In genomic region chr10:117318909-117319308, GRCh38 we compare ENCODE assay signal across 11 cellular contexts. TPM values are rescaled to one million over a fixed set of nuclear protein-coding genes. Genes with fewer than 3 reads are reported as not detected.
DNase-seq lines count a peak whose midpoint lies in the region; ATAC-seq, FAIRE-seq and TF ChIP-seq lines count a peak whose summit lies in the region.
"Had no signal": no experiment of that assay in that cellular context is flagged by ENCODE, and none has a peak within 500 bp of the region (broad histone marks: within the 10 kb centered on the region; RNA-seq: fewer than 3 reads in every experiment).

No MANE protein-coding gene starts in this region.

- no peak overlapping the region for H3K4me3 ChIP-seq in SK-N-SH (ENCODE audit: low read depth in 2 of 2, low read length in 1 of 2)
- H3K4me3 ChIP-seq in foreskin fibroblast (ENCODE audit: low read depth in 1 of 2, low read length in 2 of 2), result no peak overlapping the region

- H3K36me3 ChIP-seq in SK-N-SH (replicated peaks in 1 of 2; ENCODE audit: control insufficient read depth in 1 of 2, insufficient read depth in 2 of 2, low read length in 1 of 2), result peaks cover 9 to 10% of the 10 kb centered on the region in 2 experiments

- TF ChIP-seq RAD21 in SK-N-SH (IDR thresholded peaks at IDR 0.05; ENCODE audit: low read length), result no peak; the same call in 1 of the 2 replicates

- H3K27me3 ChIP-seq in SK-N-SH (ENCODE audit: insufficient read depth), result no peaks in the 10 kb centered on the region

- no peak overlapping the region for H3K9ac ChIP-seq in SK-N-SH

- FAIRE-seq in A204.1 (lab: Jason Lieb, UNC) (peak; percentile 97), GM19239 (lab: Jason Lieb, UNC) (no peak), urothelium cell line (lab: Jason Lieb, UNC) (no peak)

- H3K9me3 ChIP-seq in SK-N-SH (no peaks in the 10 kb centered on the region), T-helper 17 cell (ENCODE audit: control insufficient read depth, low read length, poor library complexity, severe bottlenecking) (no peaks in the 10 kb centered on the region)

- H3K36me3 Mint-ChIP-seq in T-helper 17 cell (ENCODE audit: low read depth), result peaks cover 6% of the 10 kb centered on the region

- H3K4me1 ChIP-seq in SK-N-SH (ENCODE audit: control insufficient read depth in 1 of 2, insufficient read depth in 2 of 2, low read depth in 1 of 2, low read length in 1 of 2), result no peaks in the 10 kb centered on the region

- peak; percentile 44 for DNase-seq in ELR (ENCODE audit: low read depth)
- DNase-seq in SK-N-SH, result peak; percentile 5
- DNase-seq in foreskin fibroblast, result peak in 1 of 2 donors; percentile 32
- DNase-seq in T-helper 17 cell, result no peak
- DNase-seq in GM19239 (ENCODE audit: insufficient read length, low spot score), result no peak
- no peak for DNase-seq in urothelium cell line (ENCODE audit: low spot score)
- DNase-seq in NCI-H2107 (lab: John Stamatoyannopoulos, UW), result no peak

- ATAC-seq in T-helper 17 cell, result no peak
- ATAC-seq: activated CD4-positive, CD25-positive, alpha-beta regulatory T cell treated with anti-CD3 and anti-CD28 coated beads, Interleukin-2, amount 50 U/mL, for 24 hours; sciatic nerve; stimulated activated effector memory CD8-positive, alpha-beta T cell treated with anti-CD3 and anti-CD28 coated beads, Interleukin-12 subunit alpha, Interleukin-12 subunit beta, amount 100 ng/mL, for 72 hours had no signal

- H3F3A ChIP-seq in SK-N-SH (replicated peaks; ENCODE audit: insufficient read depth), result peaks cover 5% of the 10 kb centered on the region

- peaks cover 14% of the 10 kb centered on the region; the same call in 1 of the 2 replicates for H3K79me2 ChIP-seq in SK-N-SH (ENCODE audit: insufficient read depth)

- H3K4me1 Mint-ChIP-seq in T-helper 17 cell, result peaks cover 12% of the 10 kb centered on the region

- TF ChIP-seq CTCF in SK-N-SH (IDR thresholded peaks at IDR 0.05) (peak; percentile 64), foreskin fibroblast (IDR thresholded peaks at IDR 0.05; ENCODE audit: low read depth, low read length) (peak; percentile 26)

- peaks cover 16% of the 10 kb centered on the region; the same call in 1 of the 2 replicates for H4K20me1 ChIP-seq in SK-N-SH (ENCODE audit: insufficient read depth)

- H2AFZ ChIP-seq in SK-N-SH (ENCODE audit: low read depth), result no peak overlapping the region

- no peaks in the 10 kb centered on the region for H3K27me3 Mint-ChIP-seq in T-helper 17 cell

- CTCF ChIA-PET in SK-N-SH (lab: Yijun Ruan, JAX), result interaction anchor here (0.9 to 14.2 kb wide), 41 partner anchors 10 to 172 kb away, joined by 3 to 534 read pairs (median 9); partner anchors contain the start of gene SLC18A2

- no peak overlapping the region for H3K4me2 ChIP-seq in SK-N-SH

- no peak overlapping the region for H3K27ac ChIP-seq in SK-N-SH (ENCODE audit: low read depth in 2 of 2, low read length in 1 of 2)

- TF ChIP-seq EP300 in SK-N-SH (IDR thresholded peaks at IDR 0.05; ENCODE audit: borderline replicate concordance in 1 of 2, low read depth in 1 of 2, low read length in 1 of 2), result no peak

- no peak overlapping the region for H3K27ac Mint-ChIP-seq in T-helper 17 cell

- no peaks in the 10 kb centered on the region for H3K9me2 ChIP-seq in SK-N-SH

- H3K4me3 Mint-ChIP-seq in T-helper 17 cell, result no peak overlapping the region
- H3K4me3 Mint-ChIP-seq: stimulated activated effector memory CD8-positive, alpha-beta T cell treated with anti-CD3 and anti-CD28 coated beads, Interleukin-12 subunit alpha, Interleukin-12 subunit beta, amount 100 ng/mL, for 72 hours had no signal

- POLR2A ChIA-PET in SK-N-SH (lab: Yijun Ruan, JAX), result no interaction called here

TF ChIP-seq in SK-N-SH, 30 proteins besides CTCF, POLR2A, EP300 and RAD21:
- TF ChIP-seq FOXM1 (IDR thresholded peaks at IDR 0.05; ENCODE audit: low read depth) (no peak), TCF12 (IDR thresholded peaks at IDR 0.05) (no peak), EZH2phosphoT487 (IDR thresholded peaks at IDR 0.05; ENCODE audit: borderline replicate concordance, low read depth) (no peak), YY1 (IDR thresholded peaks at IDR 0.05; ENCODE audit: low read depth) (no peak), RCOR1 (IDR thresholded peaks at IDR 0.05; ENCODE audit: low read length) (no peak), SIN3A (IDR thresholded peaks at IDR 0.05; ENCODE audit: borderline replicate concordance, low read depth, low read length) (no peak), ZBTB33 (IDR thresholded peaks at IDR 0.05; ENCODE audit: borderline replicate concordance, low read depth) (no peak), IRF3 (IDR thresholded peaks at IDR 0.05; ENCODE audit: low read depth, low read length) (no peak), MEF2A (IDR thresholded peaks at IDR 0.05; ENCODE audit: borderline replicate concordance, low read depth) (no peak), GATA2 (CRISPR knock-in tag; IDR thresholded peaks at IDR 0.05) (no peak), FOXJ3 (CRISPR knock-in tag; IDR thresholded peaks at IDR 0.05) (no peak), REST (IDR thresholded peaks at IDR 0.05; ENCODE audit: low read depth, low read length) (no peak), TAF1 (IDR thresholded peaks at IDR 0.05; ENCODE audit: borderline replicate concordance, low read depth, low read length) (no peak), ELF1 (IDR thresholded peaks at IDR 0.05) (no peak)

RNA-seq across cellular contexts. Expression of gene PDZD8, which starts 56.3 kb away (rescaled TPM):
- 6.6 and 8.4 TPM in 2 replicates for polyA plus RNA-seq in SK-N-SH (2012; rRNA removed)
- polyA plus RNA-seq in SK-N-SH (2012; cell fraction: cytosol; rRNA removed), result 9.1 and 10.7 TPM in 2 replicates
- 2.4 and 5.3 TPM in 2 replicates for polyA plus RNA-seq in SK-N-SH (2012; cell fraction: nucleus; rRNA removed)
- total RNA-seq in T-helper 17 cell, result 10 to 100 TPM; 18.4 to 29.6 TPM

Comparison
In these comparisons a context has a peak if more than half of its experiments do, and no peak if none do; other contexts are left out.
1. DNase-seq: peak in ELR (single experiment) and SK-N-SH (single experiment); none in T-helper 17 cell (0 of 3), GM19239 (single experiment), urothelium cell line (single experiment) and NCI-H2107 (single experiment).